In the genomic region with DNA sequence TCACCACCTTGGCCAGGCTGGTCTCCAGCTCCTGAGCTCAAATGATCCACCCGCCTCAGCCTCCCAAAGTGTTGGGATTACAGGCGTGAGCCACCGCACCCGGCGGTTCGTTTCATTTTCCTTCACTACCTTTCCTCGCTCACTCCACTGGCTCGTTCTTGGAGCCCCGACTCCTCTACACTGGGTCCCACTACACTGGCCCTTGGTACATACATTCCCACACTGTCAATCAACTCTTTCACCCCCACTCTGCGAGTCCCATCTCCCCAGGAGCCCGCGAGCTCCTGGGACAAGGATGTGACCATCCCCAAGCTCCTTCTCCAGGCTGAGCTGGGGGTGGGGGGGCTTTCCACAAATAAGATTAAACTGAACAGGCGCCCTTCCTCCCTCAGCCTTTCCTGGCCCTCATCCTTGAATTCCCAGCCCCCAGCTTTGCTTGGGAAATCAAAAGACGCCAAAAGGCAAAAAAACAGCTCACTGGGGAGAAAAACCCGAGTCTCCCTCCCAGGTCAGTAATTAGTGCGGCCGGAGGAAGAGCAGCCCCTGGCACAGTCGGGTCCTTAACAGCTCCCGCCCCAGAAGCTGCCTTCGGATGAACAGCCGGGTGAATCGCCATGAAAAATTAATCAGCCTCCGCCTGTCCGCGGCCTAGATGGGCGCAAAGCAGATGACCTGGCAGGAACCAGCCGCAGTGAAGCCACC, we compare ENCODE assay signal across 9 cellular contexts. TPM values are rescaled to one million over a fixed set of nuclear protein-coding genes. Genes with fewer than 3 reads are reported as not detected.
DNase-seq lines count a peak whose midpoint lies in the region; ATAC-seq and TF ChIP-seq lines count a peak whose summit lies in the region.
"Had no signal": no experiment of that assay in that cellular context is flagged by ENCODE, and none has a peak within 500 bp of the region (broad histone marks: within the 10 kb centered on the region; RNA-seq: fewer than 3 reads in every experiment).

No MANE protein-coding gene starts in this region.

- H3K9me3 ChIP-seq in Caco-2 (no peaks in the 10 kb centered on the region), H9 (ENCODE audit: control insufficient read depth, low read depth, low read length) (no peaks in the 10 kb centered on the region)

- no peak for DNase-seq in Caco-2
- DNase-seq in H9: no peak
- no peak for DNase-seq in choroid plexus epithelial cell (ENCODE audit: low read depth)
- DNase-seq in neural crest cell (ENCODE audit: low read depth, low spot score): no peak
- DNase-seq in immature natural killer cell: no peak
- DNase-seq in GDM1 (lab: John Stamatoyannopoulos, UW): no peak
- DNase-seq: GF-D8 had no signal

- CTCF ChIA-PET in Caco-2 (lab: Charles Lee): no interaction called here

- H3K4me1 ChIP-seq in Caco-2: peaks cover 9% of the 10 kb centered on the region
- H3K4me1 ChIP-seq in H9 (ENCODE audit: insufficient read depth, low read length): no peaks in the 10 kb centered on the region

- H2BK120ac ChIP-seq in H9 (ENCODE audit: low read depth, low read length, poor library complexity, severe bottlenecking): no peak overlapping the region

- intact Hi-C loops in Caco-2 (cut with micrococcal nuclease; ENCODE audit: unreplicated experiment): loop anchor here (2.0 to 10.0 kb wide), 3 partner anchors 228 to 591 kb away; no protein-coding TSS in a partner anchor

- H3K27me3 ChIP-seq in Caco-2 (replicated peaks; ENCODE audit: control insufficient read depth, insufficient read depth, low read length): peaks cover 3% of the 10 kb centered on the region
- no peaks in the 10 kb centered on the region for H3K27me3 ChIP-seq in H9 (ENCODE audit: insufficient read depth, low read length)

- H3K18ac ChIP-seq in H9 (ENCODE audit: insufficient read length, low read depth, low read length): no peak overlapping the region

- H2BK20ac ChIP-seq in H9 (ENCODE audit: low read depth, low read length, poor library complexity, severe bottlenecking): no peak overlapping the region

- H3K4me1 Mint-ChIP-seq in Caco-2 (ENCODE audit: low read depth, unreplicated experiment): no peaks in the 10 kb centered on the region
- peaks cover 14 to 16% of the 10 kb centered on the region in 2 experiments for H3K4me1 Mint-ChIP-seq in H9
- peaks cover 5% of the 10 kb centered on the region for H3K4me1 Mint-ChIP-seq in neural crest cell
- H3K4me1 Mint-ChIP-seq in immature natural killer cell: peaks cover 4 to 12% of the 10 kb centered on the region in 2 donors

- no peak overlapping the region for H3K23ac ChIP-seq in H9 (ENCODE audit: insufficient read length, low read depth, low read length)

- no peak overlapping the region for H2BK5ac ChIP-seq in H9 (ENCODE audit: insufficient read length, low read length)

- H3K9me3 Mint-ChIP-seq in Caco-2 (ENCODE audit: unreplicated experiment) (no peaks in the 10 kb centered on the region), H9 (peaks cover 11 to 15% of the 10 kb centered on the region in 2 experiments; a peak in 4 of 5 replicates), neural crest cell (peaks cover 8% of the 10 kb centered on the region), immature natural killer cell (peaks cover 0 to 2% (median 0%) of the 10 kb centered on the region in 6 donors)

- no peak overlapping the region for H4K5ac ChIP-seq in H9 (ENCODE audit: insufficient read length, low read depth, low read length)

- H3K56ac ChIP-seq in H9 (ENCODE audit: insufficient read length, low read depth, low read length): no peak overlapping the region

- H2BK15ac ChIP-seq in H9 (ENCODE audit: low read depth, low read length): no peak overlapping the region

- BruUV-seq in Caco-2 (replicated peaks; lab: Mats Ljungman, UMichigan): no TSS peak

- no peaks in the 10 kb centered on the region for H3K36me3 ChIP-seq in Caco-2 (ENCODE audit: control insufficient read depth, insufficient read depth, low read length)

- POLR2A ChIA-PET in Caco-2 (lab: Charles Lee): no interaction called here

- H3K14ac ChIP-seq in H9 (ENCODE audit: insufficient read depth, low read length): peak overlapping the region; percentile 92

- H3K27ac Mint-ChIP-seq in Caco-2 (ENCODE audit: unreplicated experiment) (no peak overlapping the region), H9 (no peak overlapping the region), neural crest cell (ENCODE audit: unreplicated experiment) (no peak overlapping the region), immature natural killer cell (no peak overlapping the region)

- H3K79me1 ChIP-seq in H9 (ENCODE audit: insufficient read depth, low read depth, low read length, poor library complexity, severe bottlenecking): no peaks in the 10 kb centered on the region

- H3K4me2 ChIP-seq in H9 (ENCODE audit: insufficient read depth, insufficient read length, low read length): peak overlapping the region; percentile 58

- H3K27ac ChIP-seq in H9 (ENCODE audit: insufficient read length, low read depth, low read length): no peak overlapping the region

- H3K27me3 Mint-ChIP-seq in Caco-2 (ENCODE audit: insufficient read depth, unreplicated experiment): peaks cover 32% of the 10 kb centered on the region
- peaks cover 40% of the 10 kb centered on the region for H3K27me3 Mint-ChIP-seq in H9 (ENCODE audit: low read depth)
- peaks cover 71% of the 10 kb centered on the region for H3K27me3 Mint-ChIP-seq in neural crest cell (ENCODE audit: low read depth)
- peaks cover 24 to 31% (median 26%) of the 10 kb centered on the region in 3 donors for H3K27me3 Mint-ChIP-seq in immature natural killer cell (ENCODE audit: low read depth in 3 of 3)

- no peak overlapping the region for H3K9ac ChIP-seq in H9 (ENCODE audit: extremely low read depth, insufficient read length, low read length)

- H3K36me3 Mint-ChIP-seq in Caco-2 (ENCODE audit: insufficient read depth, unreplicated experiment) (no peaks in the 10 kb centered on the region), H9 (ENCODE audit: insufficient read depth in 1 of 3, low read depth in 3 of 3) (peaks cover 1 to 9% (median 4%) of the 10 kb centered on the region in 3 experiments; a peak in 4 of 7 replicates), neural crest cell (ENCODE audit: low read depth) (peaks cover 2% of the 10 kb centered on the region), immature natural killer cell (no peaks in the 10 kb centered on the region)

- peak overlapping the region; percentile 59 for H3K4me3 Mint-ChIP-seq in Caco-2 (ENCODE audit: unreplicated experiment)
- H3K4me3 Mint-ChIP-seq in H9: peak overlapping the region; percentile 67 to 76
- peak overlapping the region; percentile 74 for H3K4me3 Mint-ChIP-seq in neural crest cell
- peak overlapping the region in 2 of 5 donors; percentile 27 to 41 for H3K4me3 Mint-ChIP-seq in immature natural killer cell

- no CpG with 5 or more reads among the region's 27 CpGs for WGBS in H9 (ENCODE audit: extremely low coverage, insufficient read length, low lambda C conversion rate)

- ATAC-seq in HG03565 (IDR thresholded peaks at IDR 0.05; ENCODE audit: unreplicated experiment) (no peak), GM18517 (IDR thresholded peaks at IDR 0.05; ENCODE audit: unreplicated experiment) (no peak)

- H2BK12ac ChIP-seq in H9 (ENCODE audit: insufficient read length, low read depth, low read length): no peak overlapping the region

- no peak overlapping the region for H4K91ac ChIP-seq in H9 (ENCODE audit: insufficient read length, low read depth, low read length)

- peak overlapping the region; percentile 31 for H3K4me3 ChIP-seq in Caco-2 (ENCODE audit: low read depth, low read length)
- H3K4me3 ChIP-seq in choroid plexus epithelial cell (ENCODE audit: low read depth, low read length): peak overlapping the region; percentile 49

- peaks cover 10% of the 10 kb centered on the region for H3K23me2 ChIP-seq in H9 (ENCODE audit: insufficient read length, low read depth, low read length, poor library complexity, severe bottlenecking)

- H4K20me1 ChIP-seq in H9 (ENCODE audit: control insufficient read depth, insufficient read depth, insufficient read length): no peaks in the 10 kb centered on the region

- no peak overlapping the region for H2AK5ac ChIP-seq in H9 (ENCODE audit: insufficient read length, low read length)

- no peak for TF ChIP-seq CTCF in Caco-2 (IDR thresholded peaks at IDR 0.05; ENCODE audit: insufficient read depth in 1 of 2, low read depth in 1 of 2, low read length in 1 of 2, severe bottlenecking in 1 of 2, unreplicated experiment in 1 of 2)
- TF ChIP-seq CTCF in H9 (conservative IDR thresholded peaks at IDR 0.05): no peak
- TF ChIP-seq CTCF in choroid plexus epithelial cell (conservative IDR thresholded peaks at IDR 0.05; ENCODE audit: low read depth, low read length): no peak
- no peak for TF ChIP-seq CTCF in neural crest cell (conservative IDR thresholded peaks at IDR 0.05)

- no peaks in the 10 kb centered on the region for H3K79me2 ChIP-seq in H9 (ENCODE audit: insufficient read depth, low read length)

- H2AFZ ChIP-seq in H9 (ENCODE audit: low read length): no peak overlapping the region

- H3T11ph ChIP-seq in H9 (ENCODE audit: low read length): no peak overlapping the region

- H3K4ac ChIP-seq in H9 (ENCODE audit: low read depth, low read length): no peak overlapping the region

- H4K8ac ChIP-seq in H9 (replicated peaks; ENCODE audit: insufficient read length, low read depth, low read length): no peak overlapping the region

RNA-seq across cellular contexts. Expression of gene LY86, which starts 42.8 kb away (rescaled TPM):
- total RNA-seq in Caco-2 (2022) (not detected in 2 replicates), H9 (2021) (not detected in 2 replicates), neural crest cell (not detected in 2 replicates)
- polyA plus RNA-seq in immature natural killer cell: 10 to 100 TPM in 2 of 3 donors, 1 to 10 TPM in 1; 3.2 to 26.3 (median 17.1) TPM
